Comparison of ENCODE assay signal across 12 cellular contexts in the genomic region with DNA sequence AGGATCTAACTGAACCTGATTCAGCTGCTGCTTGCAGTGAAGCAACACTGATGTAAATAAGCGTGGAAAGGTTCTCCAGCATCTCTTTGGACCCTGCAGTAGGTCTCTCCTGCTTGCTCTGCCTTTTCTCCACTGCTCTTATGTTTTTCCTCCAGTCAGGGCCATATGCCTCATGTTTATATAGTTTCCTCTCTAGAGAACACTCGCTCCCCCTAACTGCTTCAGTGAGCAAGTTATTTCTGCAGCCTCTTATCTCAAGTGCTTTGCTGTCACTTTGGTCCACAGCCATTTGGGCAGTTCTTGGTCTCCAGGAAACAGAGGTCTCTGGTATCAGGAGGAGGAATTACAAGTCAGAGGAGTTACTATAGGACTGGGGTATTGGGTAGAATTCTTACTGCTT. TPM values are rescaled to one million over a fixed set of nuclear protein-coding genes. Genes with fewer than 3 reads are reported as not detected.
DNase-seq lines count a peak whose midpoint lies in the region; ATAC-seq and TF ChIP-seq lines count a peak whose summit lies in the region.
"Had no signal": no experiment of that assay in that cellular context is flagged by ENCODE, and none has a peak within 500 bp of the region (broad histone marks: within the 10 kb centered on the region; RNA-seq: fewer than 3 reads in every experiment).

No MANE protein-coding gene starts in this region.

- H3K27me3 ChIP-seq in BLaER1 treated with 17β-estradiol and CSF1 and Interleukin-3, amounts not matched to agents 10 nM and 100 nM, result no peaks in the 10 kb centered on the region
- H3K27me3 ChIP-seq in fibroblast of lung (ENCODE audit: control insufficient read depth, insufficient read depth, low read length) (no peaks in the 10 kb centered on the region), muscle layer of colon (ENCODE audit: control insufficient read depth in 1 of 2, insufficient read depth in 2 of 2, low read length in 2 of 2) (no peaks in the 10 kb centered on the region)

- DNase-seq in NCI-H2171 (lab: John Stamatoyannopoulos, UW) (peak; percentile 52), fibroblast of lung (ENCODE audit: low read depth in 2 of 2) (peak; percentile 58 to 81), NCI-H446 (lab: John Stamatoyannopoulos, UW) (no peak), medulla oblongata (ENCODE audit: extremely low spot score) (no peak)
- DNase-seq: NCI-H2081; SK-N-SH; stimulated activated naive CD4-positive, alpha-beta T cell had no signal

- H3K79me2 ChIP-seq in fibroblast of lung (ENCODE audit: control insufficient read depth, insufficient read depth, low read length), result no peaks in the 10 kb centered on the region

- ATAC-seq in HG03571 (IDR thresholded peaks at IDR 0.05; ENCODE audit: unreplicated experiment), result no peak
- no peak for ATAC-seq in HG03045 (IDR thresholded peaks at IDR 0.05; ENCODE audit: unreplicated experiment)

- peak overlapping the region in 5 of 11 experiments; percentile 10 to 37 (median 15); a peak in 6 of 22 replicates for H3K27ac ChIP-seq in BLaER1 treated with 17β-estradiol and CSF1 and Interleukin-3, amounts not matched to agents 10 nM and 100 nM
- H3K27ac ChIP-seq in fibroblast of lung (ENCODE audit: insufficient read depth, low read length), result no peak overlapping the region
- H3K27ac ChIP-seq in muscle layer of colon (ENCODE audit: low read depth, low read length), result peak overlapping the region; percentile 70
- H3K27ac ChIP-seq: C4-2B had no signal

- peaks cover 0 to 7% (median 0%) of the 10 kb centered on the region in 11 experiments; a peak in 2 of 22 replicates for H4K20me1 ChIP-seq in BLaER1 treated with 17β-estradiol and CSF1 and Interleukin-3, amounts not matched to agents 10 nM and 100 nM
- no peaks in the 10 kb centered on the region for H4K20me1 ChIP-seq in fibroblast of lung (ENCODE audit: control insufficient read depth, extremely low read depth, insufficient read depth, low read length)

- H3K4me2 ChIP-seq in BLaER1 treated with 17β-estradiol and CSF1 and Interleukin-3, amounts not matched to agents 10 nM and 100 nM, result peak overlapping the region; percentile 32 to 70 (median 48); a peak in 21 of 22 replicates
- H3K4me2 ChIP-seq in fibroblast of lung (ENCODE audit: extremely low read depth, insufficient read depth, low read length), result no peak overlapping the region
- H3K4me2 ChIP-seq: SK-N-SH had no signal

- peaks cover 13 to 25% (median 17%) of the 10 kb centered on the region in 11 experiments for H3K36me3 ChIP-seq in BLaER1 treated with 17β-estradiol and CSF1 and Interleukin-3, amounts not matched to agents 10 nM and 100 nM
- no peaks in the 10 kb centered on the region for H3K36me3 ChIP-seq in fibroblast of lung (ENCODE audit: control insufficient read depth, insufficient read depth, low read length)
- H3K36me3 ChIP-seq in muscle layer of colon (ENCODE audit: insufficient read depth, low read length), result peaks cover 7% of the 10 kb centered on the region

- H3K4me3 ChIP-seq in BLaER1 treated with 17β-estradiol and CSF1 and Interleukin-3, amounts not matched to agents 10 nM and 100 nM, result no peak overlapping the region
- H3K4me3 ChIP-seq in fibroblast of lung (replicated peaks in 1 of 4; ENCODE audit: control extremely low read depth in 1 of 4, insufficient read depth in 1 of 4, low read depth in 3 of 4, low read length in 4 of 4) (no peak overlapping the region), muscle layer of colon (ENCODE audit: low read depth in 1 of 2, low read length in 2 of 2) (no peak overlapping the region)

- peak overlapping the region in 2 of 11 experiments; percentile 5 to 20; a peak in 2 of 22 replicates for H3K9ac ChIP-seq in BLaER1 treated with 17β-estradiol and CSF1 and Interleukin-3, amounts not matched to agents 10 nM and 100 nM
- H3K9ac ChIP-seq in fibroblast of lung (ENCODE audit: insufficient read depth, low read length), result no peak overlapping the region
- H3K9ac ChIP-seq in muscle layer of colon (ENCODE audit: low read length), result no peak overlapping the region
- H3K9ac ChIP-seq: SK-N-SH had no signal

- no peaks in the 10 kb centered on the region for H3K9me3 ChIP-seq in BLaER1 treated with 17β-estradiol and CSF1 and Interleukin-3, amounts not matched to agents 10 nM and 100 nM (replicated peaks in 1 of 11)
- H3K9me3 ChIP-seq in fibroblast of lung (ENCODE audit: control insufficient read depth, insufficient read depth, low read depth, low read length), result no peaks in the 10 kb centered on the region
- H3K9me3 ChIP-seq in muscle layer of colon (ENCODE audit: low read length), result no peaks in the 10 kb centered on the region
- H3K9me3 ChIP-seq: SK-N-SH had no signal

- H3K4me1 ChIP-seq in BLaER1 treated with 17β-estradiol and CSF1 and Interleukin-3, amounts not matched to agents 10 nM and 100 nM, result peaks cover 55 to 68% (median 61%) of the 10 kb centered on the region in 10 experiments
- H3K4me1 ChIP-seq in fibroblast of lung (ENCODE audit: control insufficient read depth, extremely low read depth, insufficient read depth, low read length), result peaks cover 3% of the 10 kb centered on the region
- peaks cover 24% of the 10 kb centered on the region for H3K4me1 ChIP-seq in muscle layer of colon (ENCODE audit: insufficient read depth, low read length)

- TF ChIP-seq CTCF in fibroblast of lung (conservative IDR thresholded peaks at IDR 0.05 in 1 of 2, IDR thresholded peaks at IDR 0.05 in 1 of 2; ENCODE audit: low read depth in 1 of 2, low read length in 2 of 2), result peak in 1 of 2 donors; percentile 13

- H2AFZ ChIP-seq in fibroblast of lung (ENCODE audit: low read length), result no peak overlapping the region

RNA-seq across cellular contexts. Expression of gene PRUNE1, which starts 5.3 kb away (rescaled TPM):
- total RNA-seq in fibroblast of lung, result 6.3 and 7.2 TPM in 2 replicates
- 11.8 and 16.6 TPM in 2 replicates for polyA plus RNA-seq in fibroblast of lung
- polyA plus RNA-seq in fibroblast of lung (2012), result 5.9 and 8.2 TPM in 2 replicates
- 9.5 and 11.0 TPM in 2 replicates for polyA minus RNA-seq in fibroblast of lung (ENCODE audit: low replicate concordance)

RNA-seq across cellular contexts. Expression of gene MINDY1, which starts 6.8 kb away (rescaled TPM):
- total RNA-seq in fibroblast of lung, result 9.2 and 17.3 TPM in 2 replicates
- polyA plus RNA-seq in fibroblast of lung, result 10.1 and 11.7 TPM in 2 replicates
- 10.4 and 14.0 TPM in 2 replicates for polyA plus RNA-seq in fibroblast of lung (2012)
- polyA minus RNA-seq in fibroblast of lung (ENCODE audit: low replicate concordance), result 38.7 and 54.7 TPM in 2 replicates

RNA-seq across cellular contexts. Expression of gene BNIPL, which starts 22.9 kb away (rescaled TPM):
- under 0.01 and 0.33 TPM in 2 replicates for total RNA-seq in fibroblast of lung
- 0.07 and 0.10 TPM in 2 replicates for polyA plus RNA-seq in fibroblast of lung
- polyA plus RNA-seq in fibroblast of lung (2012), result 0.17 TPM in 1 of 2 replicates, not detected in the other
- polyA minus RNA-seq in fibroblast of lung (ENCODE audit: low replicate concordance), result not detected in 2 replicates

RNA-seq across cellular contexts. Expression of gene ANXA9, which starts 31.4 kb away (rescaled TPM):
- total RNA-seq in fibroblast of lung, result under 0.01 and 0.33 TPM in 2 replicates
- polyA plus RNA-seq in fibroblast of lung, result 0.03 and 0.07 TPM in 2 replicates
- polyA plus RNA-seq in fibroblast of lung (2012), result 0.53 and 0.71 TPM in 2 replicates
- polyA minus RNA-seq in fibroblast of lung (ENCODE audit: low replicate concordance), result 0.75 TPM in 1 of 2 replicates, not detected in the other

RNA-seq across cellular contexts. Expression of gene C1orf56, which starts 34.0 kb away (rescaled TPM):
- 2.8 and 3.5 TPM in 2 replicates for total RNA-seq in fibroblast of lung
- 1.4 and 1.5 TPM in 2 replicates for polyA plus RNA-seq in fibroblast of lung
- 2.5 and 3.5 TPM in 2 replicates for polyA plus RNA-seq in fibroblast of lung (2012)
- polyA minus RNA-seq in fibroblast of lung (ENCODE audit: low replicate concordance), result 1.5 and 13.8 TPM in 2 replicates

Comparison
In these comparisons a context has a peak if more than half of its experiments do, and no peak if none do; other contexts are left out.
1. DNase-seq: peak in NCI-H2171 (single experiment) and fibroblast of lung (2 of 2); none in NCI-H446 (0 of 2) and medulla oblongata (single experiment).